ENCODE assay signal across 8 cellular contexts in the genomic region with DNA sequence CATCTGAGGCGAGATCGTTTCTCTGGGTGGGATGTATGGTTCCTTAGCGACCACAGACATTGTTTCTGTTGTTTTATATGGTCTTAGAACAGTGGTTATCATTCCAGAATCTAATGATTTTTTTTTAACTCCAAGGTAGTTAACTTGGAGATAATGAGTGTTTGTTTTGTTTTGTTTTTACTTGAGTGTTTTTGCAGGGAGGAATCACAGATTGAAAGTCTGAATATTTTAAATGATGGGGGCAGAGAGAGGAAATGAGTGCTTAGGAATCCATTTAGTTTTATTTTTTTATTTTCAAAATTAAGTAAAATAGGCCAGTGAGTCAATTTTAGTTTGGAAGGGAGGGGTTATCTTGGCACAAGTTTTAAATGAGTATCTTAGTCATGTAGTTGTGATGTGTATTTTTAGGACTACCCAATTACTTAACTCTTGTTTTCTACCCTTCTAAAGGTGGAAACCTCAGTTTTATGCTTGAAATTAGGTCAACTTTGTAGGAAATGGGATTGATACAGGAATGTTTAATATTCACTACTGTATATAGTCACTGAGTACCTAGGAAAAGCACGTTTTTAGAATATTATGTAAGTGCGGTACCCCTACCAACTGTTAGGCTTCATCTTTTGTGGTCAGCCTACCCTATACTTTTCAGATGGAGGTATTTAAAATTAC.
DNase-seq lines count a peak whose midpoint lies in the region; ATAC-seq and TF ChIP-seq lines count a peak whose summit lies in the region.

No MANE protein-coding gene starts in this region.

- H3F3A ChIP-seq in MM.1S (ENCODE audit: insufficient read depth, low read length) = peaks cover 14% of the 10 kb centered on the region

- peak overlapping the region; percentile 85 to 99 (median 93) for H3K4me2 ChIP-seq in BLaER1 treated with 17β-estradiol and CSF1 and Interleukin-3, amounts not matched to agents 10 nM and 100 nM
- H3K4me2 ChIP-seq in MM.1S (ENCODE audit: low read depth, low read length) = peak overlapping the region; percentile 50

- no peak for DNase-seq in MM.1S
- no peak for DNase-seq in activated CD4-positive, CD25-positive, alpha-beta regulatory T cell treated with anti-CD3 and anti-CD28 coated beads, Interleukin-2, amount 50 U/mL, for 72 hours
- DNase-seq in NCI-H1436 treated with DMSO at 0.1 percent for 48 hours (lab: John Stamatoyannopoulos, UW) = no peak
- DNase-seq in HK-2 (ENCODE audit: unreplicated experiment) = no peak

- TF ChIP-seq CTCF in MM.1S (IDR thresholded peaks at IDR 0.05; ENCODE audit: low read length) (no peak), nephron (IDR thresholded peaks at IDR 0.05; ENCODE audit: unreplicated experiment in 3 of 3) (no peak)

- ATAC-seq in HG03469 (IDR thresholded peaks at IDR 0.05; ENCODE audit: unreplicated experiment) = no peak

- no peaks in the 10 kb centered on the region for H3K9me2 ChIP-seq in MM.1S (replicated peaks; ENCODE audit: insufficient read depth, low read length)

- H4K20me1 ChIP-seq in BLaER1 treated with 17β-estradiol and CSF1 and Interleukin-3, amounts not matched to agents 10 nM and 100 nM = peaks cover 46 to 57% (median 54%) of the 10 kb centered on the region in 11 experiments
- H4K20me1 ChIP-seq in MM.1S (ENCODE audit: insufficient read depth, low read length) = no peaks in the 10 kb centered on the region

- H2AFZ ChIP-seq in MM.1S (ENCODE audit: low read length) = no peak overlapping the region

- no peaks in the 10 kb centered on the region for H3K27me3 Mint-ChIP-seq in nephron (ENCODE audit: low read depth)

- peaks cover 49 to 73% (median 54%) of the 10 kb centered on the region in 10 experiments for H3K4me1 ChIP-seq in BLaER1 treated with 17β-estradiol and CSF1 and Interleukin-3, amounts not matched to agents 10 nM and 100 nM
- peaks cover 15% of the 10 kb centered on the region for H3K4me1 ChIP-seq in MM.1S (ENCODE audit: low read length)
- peaks cover 39 to 43% of the 10 kb centered on the region in 2 donors for H3K4me1 ChIP-seq in duodenal mucosa (ENCODE audit: control insufficient read depth in 1 of 2, insufficient read depth in 2 of 2, low read length in 2 of 2)

- peak overlapping the region; percentile 100 for H3K27ac ChIP-seq in BLaER1 treated with 17β-estradiol and CSF1 and Interleukin-3, amounts not matched to agents 10 nM and 100 nM
- H3K27ac ChIP-seq in MM.1S (ENCODE audit: low read length) (peak overlapping the region; percentile 35; the same call in 1 of the 2 replicates), duodenal mucosa (ENCODE audit: low read depth, low read length) (peak overlapping the region; percentile 98)

- H3K9me3 ChIP-seq in BLaER1 treated with 17β-estradiol and CSF1 and Interleukin-3, amounts not matched to agents 10 nM and 100 nM (replicated peaks in 1 of 11) = no peaks in the 10 kb centered on the region; a peak in 2 of 22 replicates
- H3K9me3 ChIP-seq in MM.1S (replicated peaks; ENCODE audit: insufficient read depth, low read length) (no peaks in the 10 kb centered on the region), duodenal mucosa (ENCODE audit: control insufficient read depth in 1 of 2, low read length in 2 of 2) (no peaks in the 10 kb centered on the region)

- peak overlapping the region; percentile 100 for H3K9ac ChIP-seq in BLaER1 treated with 17β-estradiol and CSF1 and Interleukin-3, amounts not matched to agents 10 nM and 100 nM
- H3K9ac ChIP-seq in MM.1S (ENCODE audit: low read length) (peak overlapping the region; percentile 26; the same call in 1 of the 2 replicates), duodenal mucosa (ENCODE audit: low read depth in 1 of 2, low read length in 2 of 2) (peak overlapping the region; percentile 26 to 91)

- no peaks in the 10 kb centered on the region for H3K27me3 ChIP-seq in BLaER1 treated with 17β-estradiol and CSF1 and Interleukin-3, amounts not matched to agents 10 nM and 100 nM
- H3K27me3 ChIP-seq in MM.1S (replicated peaks; ENCODE audit: insufficient read depth, low read length) = no peaks in the 10 kb centered on the region
- no peaks in the 10 kb centered on the region for H3K27me3 ChIP-seq in duodenal mucosa (ENCODE audit: control insufficient read depth in 1 of 2, insufficient read depth in 2 of 2, low read length in 2 of 2)

- H3K27ac Mint-ChIP-seq in nephron = peak overlapping the region; percentile 96 to 99 (median 99)

- H3K36me3 Mint-ChIP-seq in nephron (ENCODE audit: low read depth) = peaks cover 7% of the 10 kb centered on the region

- H3K4me3 ChIP-seq in BLaER1 treated with 17β-estradiol and CSF1 and Interleukin-3, amounts not matched to agents 10 nM and 100 nM = peak overlapping the region; percentile 92 to 99 (median 97)
- H3K4me3 ChIP-seq in MM.1S (ENCODE audit: low read length) (peak overlapping the region; percentile 98), duodenal mucosa (ENCODE audit: low read depth in 1 of 2, low read length in 2 of 2) (peak overlapping the region; percentile 92 to 93)

- H3K79me2 ChIP-seq in MM.1S (ENCODE audit: low read length) = peaks cover 67% of the 10 kb centered on the region

- peak overlapping the region; percentile 92 to 99 (median 98) for H3K4me3 Mint-ChIP-seq in nephron

- H3K9me3 Mint-ChIP-seq in nephron = no peaks in the 10 kb centered on the region

- H3K36me3 ChIP-seq in BLaER1 treated with 17β-estradiol and CSF1 and Interleukin-3, amounts not matched to agents 10 nM and 100 nM = peaks cover 10 to 50% (median 30%) of the 10 kb centered on the region in 11 experiments; a peak in 20 of 22 replicates
- H3K36me3 ChIP-seq in MM.1S (replicated peaks; ENCODE audit: insufficient read depth, low read length) = no peaks in the 10 kb centered on the region
- H3K36me3 ChIP-seq in duodenal mucosa (ENCODE audit: control insufficient read depth in 1 of 2, insufficient read depth in 2 of 2, low read length in 2 of 2) = no peaks in the 10 kb centered on the region

- H3K4me1 Mint-ChIP-seq in nephron = peaks cover 34% of the 10 kb centered on the region

Comparison
In these comparisons a context has a peak if more than half of its experiments do, and no peak if none do; other contexts are left out.
1. H3K27ac ChIP-seq: peak in every context shown above with its lines; median percentile 100 in BLaER1 treated with 17β-estradiol and CSF1 and Interleukin-3, amounts not matched to agents 10 nM and 100 nM; 98 in duodenal mucosa; 35 in MM.1S.
2. H3K9ac ChIP-seq: peak in every context shown above with its lines; median percentile 100 in BLaER1 treated with 17β-estradiol and CSF1 and Interleukin-3, amounts not matched to agents 10 nM and 100 nM; 58 in duodenal mucosa; 26 in MM.1S.